12 cellular contexts compared by ENCODE assay signal in genomic region chr9:35904966-35905781, GRCh38. TPM values are rescaled to one million over a fixed set of nuclear protein-coding genes. Genes with fewer than 3 reads are reported as not detected.
DNase-seq lines count a peak whose midpoint lies in the region; ATAC-seq and TF ChIP-seq lines count a peak whose summit lies in the region.
"Had no signal": no experiment of that assay in that cellular context is flagged by ENCODE, and none has a peak within 500 bp of the region (broad histone marks: within the 10 kb centered on the region; RNA-seq: fewer than 3 reads in every experiment).

No MANE protein-coding gene starts in this region.

- DNase-seq in Daoy (ENCODE audit: low read depth) (peak; percentile 79), hepatic stellate cell (ENCODE audit: low spot score) (peak; percentile 60), midbrain (lab: John Stamatoyannopoulos, UW) (no peak), AML-193 (lab: John Stamatoyannopoulos, UW) (no peak)
- DNase-seq: activated CD4-positive, alpha-beta T cell treated with anti-CD3 and anti-CD28 coated beads, Interleukin-2, amount 50 U/mL, for 48 hours; GDM1; naive thymus-derived CD4-positive, alpha-beta T cell had no signal

- no peak for ATAC-seq in HG03442 (IDR thresholded peaks at IDR 0.05; ENCODE audit: unreplicated experiment)
- no peak for ATAC-seq in GM21619 (IDR thresholded peaks at IDR 0.05; ENCODE audit: unreplicated experiment)
- ATAC-seq: naive thymus-derived CD4-positive, alpha-beta T cell had no signal

- no peak overlapping the region for H3K4me3 ChIP-seq in skin epidermis

- H3K27ac ChIP-seq in VCaP (peak overlapping the region; percentile 48; the same call in 1 of the 2 replicates), skin epidermis (peak overlapping the region in 16 of 21 experiments; percentile 47 to 94 (median 82))

- TF ChIP-seq CTCF in VCaP (conservative IDR thresholded peaks at IDR 0.05), result no peak

RNA-seq across cellular contexts. Expression of gene HRCT1, which starts 0.8 kb away (rescaled TPM):
- total RNA-seq in Daoy (2014; rRNA removed; shearing (Covaris generic)), result 1.8 and 3.5 TPM in 2 replicates
- total RNA-seq: naive thymus-derived CD4-positive, alpha-beta T cell had no signal

RNA-seq across cellular contexts. Expression of gene SPAAR, which starts 4.1 kb away (rescaled TPM):
- 0.06 TPM in 1 of 2 replicates, not detected in the other for total RNA-seq in Daoy (2014; rRNA removed; shearing (Covaris generic))
- total RNA-seq: naive thymus-derived CD4-positive, alpha-beta T cell had no signal

RNA-seq across cellular contexts. Expression of gene OR13J1, which starts 35.0 kb away (rescaled TPM):
- not detected in 2 replicates for total RNA-seq in Daoy (2014; rRNA removed; shearing (Covaris generic))
- total RNA-seq: dermis microvascular lymphatic vessel endothelial cell; naive thymus-derived CD4-positive, alpha-beta T cell had no signal

RNA-seq across cellular contexts. Expression of gene OR2S2, which starts 52.8 kb away (rescaled TPM):
- total RNA-seq in Daoy (2014; rRNA removed; shearing (Covaris generic)), result not detected in 2 replicates
- total RNA-seq: dermis microvascular lymphatic vessel endothelial cell; naive thymus-derived CD4-positive, alpha-beta T cell had no signal

Comparison
In these comparisons a context has a peak if more than half of its experiments do, and no peak if none do; other contexts are left out.
1. DNase-seq: peak in Daoy (single experiment) and hepatic stellate cell (single experiment); none in midbrain (single experiment) and AML-193 (0 of 2).